In genomic region chr11:128492903-128493569, GRCh38 we compare ENCODE assay signal across 9 cellular contexts.
DNase-seq lines count a peak whose midpoint lies in the region; ATAC-seq and TF ChIP-seq lines count a peak whose summit lies in the region.
"Had no signal": no experiment of that assay in that cellular context is flagged by ENCODE, and none has a peak within 500 bp of the region (broad histone marks: within the 10 kb centered on the region; RNA-seq: fewer than 3 reads in every experiment).

No MANE protein-coding gene starts in this region.

- peaks cover 99% of the 10 kb centered on the region for H3K4me1 Mint-ChIP-seq in activated T-helper 1 cell treated with anti-CD3 and anti-CD28 coated beads, Interleukin-12 subunit alpha, Interleukin-12 subunit beta, Interleukin-2, Interleukin-4 antibody, amounts not matched to agents 30 ng/mL and 10 ng/mL and 1 ng/mL, durations not matched to agents 14 hours and 24 hours and 36 hours (ENCODE audit: low read depth)

- intact Hi-C loops in heart left ventricle (cut with DNase I), result no loop called here
- intact Hi-C loops in cardiac septum (cut with DNase I), result no loop called here
- intact Hi-C loops in activated T-helper 1 cell treated with anti-CD3 and anti-CD28 coated beads, Interleukin-12 subunit alpha, Interleukin-12 subunit beta, Interleukin-2, Interleukin-4 antibody, amounts not matched to agents 30 ng/mL and 10 ng/mL and 1 ng/mL, durations not matched to agents 14 hours and 24 hours and 36 hours (cut with micrococcal nuclease), result loop anchor here (1.0 kb wide), 1 partner anchor 11 kb away; no protein-coding TSS in a partner anchor
- intact Hi-C loops in transverse colon (cut with DNase I; ENCODE audit: low total_unique reads), result no loop called here

- H3K4me1 ChIP-seq in heart left ventricle (peaks cover 36 to 100% (median 93%) of the 10 kb centered on the region in 12 donors), lung (ENCODE audit: control insufficient read depth in 2 of 2, insufficient read depth in 2 of 2, low read length in 2 of 2) (peaks cover 26 to 75% of the 10 kb centered on the region in 2 donors), transverse colon (peaks cover 7 to 72% (median 35%) of the 10 kb centered on the region in 4 donors)

- H3K36me3 Mint-ChIP-seq in activated T-helper 1 cell treated with anti-CD3 and anti-CD28 coated beads, Interleukin-12 subunit alpha, Interleukin-12 subunit beta, Interleukin-2, Interleukin-4 antibody, amounts not matched to agents 30 ng/mL and 10 ng/mL and 1 ng/mL, durations not matched to agents 14 hours and 24 hours and 36 hours (ENCODE audit: low read depth), result peaks cover 81% of the 10 kb centered on the region

- H3K4me3 ChIP-seq in heart left ventricle (no peak overlapping the region), lung (no peak overlapping the region), transverse colon (no peak overlapping the region)

- TF ChIP-seq CTCF in heart left ventricle (IDR thresholded peaks at IDR 0.05), result no peak
- TF ChIP-seq CTCF in lung (IDR thresholded peaks at IDR 0.05; ENCODE audit: control extremely low read depth, extremely low read depth), result no peak
- no peak for TF ChIP-seq CTCF in transverse colon (IDR thresholded peaks at IDR 0.05)

- no peaks in the 10 kb centered on the region for H3K27me3 Mint-ChIP-seq in activated T-helper 1 cell treated with anti-CD3 and anti-CD28 coated beads, Interleukin-12 subunit alpha, Interleukin-12 subunit beta, Interleukin-2, Interleukin-4 antibody, amounts not matched to agents 30 ng/mL and 10 ng/mL and 1 ng/mL, durations not matched to agents 14 hours and 24 hours and 36 hours (ENCODE audit: insufficient read depth)

- no peak for DNase-seq in heart left ventricle
- DNase-seq in cardiac septum (ENCODE audit: low spot score), result no peak
- peak; percentile 39 for DNase-seq in activated T-helper 1 cell treated with anti-CD3 and anti-CD28 coated beads, Interleukin-12 subunit alpha, Interleukin-12 subunit beta, Interleukin-2, Interleukin-4 antibody, amounts not matched to agents 30 ng/mL and 10 ng/mL and 1 ng/mL, durations not matched to agents 14 hours and 24 hours and 36 hours (ENCODE audit: low spot score)
- no peak for DNase-seq in lung (ENCODE audit: low spot score)
- no peak for DNase-seq in transverse colon
- DNase-seq in NCI-H526 treated with DMSO at 0.1 percent for 48 hours (lab: John Stamatoyannopoulos, UW), result no peak

- H3K27ac Mint-ChIP-seq in activated T-helper 1 cell treated with anti-CD3 and anti-CD28 coated beads, Interleukin-12 subunit alpha, Interleukin-12 subunit beta, Interleukin-2, Interleukin-4 antibody, amounts not matched to agents 30 ng/mL and 10 ng/mL and 1 ng/mL, durations not matched to agents 14 hours and 24 hours and 36 hours, result peak overlapping the region; percentile 83
- H3K27ac Mint-ChIP-seq: mesothelial cell of epicardium had no signal

- TF ChIP-seq EP300 in transverse colon (IDR thresholded peaks at IDR 0.05; ENCODE audit: low read depth), result no peak

- H3K4me3 Mint-ChIP-seq in activated T-helper 1 cell treated with anti-CD3 and anti-CD28 coated beads, Interleukin-12 subunit alpha, Interleukin-12 subunit beta, Interleukin-2, Interleukin-4 antibody, amounts not matched to agents 30 ng/mL and 10 ng/mL and 1 ng/mL, durations not matched to agents 14 hours and 24 hours and 36 hours, result peak overlapping the region; percentile 58
- H3K4me3 Mint-ChIP-seq: mesothelial cell of epicardium had no signal

- H3K36me3 ChIP-seq in heart left ventricle (peaks cover 0 to 29% (median 24%) of the 10 kb centered on the region in 9 donors), lung (ENCODE audit: control insufficient read depth in 2 of 2, insufficient read depth in 2 of 2, low read length in 2 of 2) (peaks cover 12 to 17% of the 10 kb centered on the region in 2 donors), transverse colon (peaks cover 0 to 6% (median 0%) of the 10 kb centered on the region in 4 donors)

- no peaks in the 10 kb centered on the region for H3K9me3 Mint-ChIP-seq in activated T-helper 1 cell treated with anti-CD3 and anti-CD28 coated beads, Interleukin-12 subunit alpha, Interleukin-12 subunit beta, Interleukin-2, Interleukin-4 antibody, amounts not matched to agents 30 ng/mL and 10 ng/mL and 1 ng/mL, durations not matched to agents 14 hours and 24 hours and 36 hours
- H3K9me3 Mint-ChIP-seq: mesothelial cell of epicardium had no signal

- H3K27ac ChIP-seq in heart left ventricle (peak overlapping the region in 11 of 12 donors; percentile 11 to 96 (median 43)), lung (ENCODE audit: low read depth in 1 of 2, low read length in 1 of 2) (peak overlapping the region; percentile 58 to 74), transverse colon (peak overlapping the region; percentile 49 to 63 (median 60))

- TF ChIP-seq POLR2A in heart left ventricle (IDR thresholded peaks at IDR 0.05) (no peak), transverse colon (IDR thresholded peaks at IDR 0.05) (no peak)

- in situ Hi-C loops in transverse colon (cut with MboI; ENCODE audit: low pct_ligation_motif_present in 1 of 4, low pct_unique_long_range_greater_than_20kb in 1 of 4, low sequenced_read_pairs in 3 of 4), result no loop called here

- no peaks in the 10 kb centered on the region for H3K27me3 ChIP-seq in heart left ventricle
- no peaks in the 10 kb centered on the region for H3K27me3 ChIP-seq in lung (ENCODE audit: control insufficient read depth, insufficient read depth)
- H3K27me3 ChIP-seq in transverse colon, result no peaks in the 10 kb centered on the region

- 42 to 44% (median 43%) methylated on average over 5 of the region's 5 CpGs for WGBS in heart left ventricle, 4 donors
- WGBS in lung, 2 donors, result 57 to 68% methylated on average over 5 of the region's 5 CpGs
- WGBS in transverse colon (ENCODE audit: low coverage in 1 of 2), 2 donors, result 72 to 89% methylated on average over 3 to 5 of the region's 5 CpGs

- ATAC-seq in heart left ventricle (no peak), lung (ENCODE audit: insufficient read depth, low FRiP score) (no peak), HG03571 (IDR thresholded peaks at IDR 0.05; ENCODE audit: unreplicated experiment) (no peak), GM21526 (IDR thresholded peaks at IDR 0.05; ENCODE audit: low FRiP score, unreplicated experiment) (no peak)

- H3K9me3 ChIP-seq in heart left ventricle, result no peaks in the 10 kb centered on the region
- peaks cover 0 to 2% of the 10 kb centered on the region in 2 donors for H3K9me3 ChIP-seq in lung (ENCODE audit: control insufficient read depth in 2 of 2, insufficient read depth in 1 of 2, low read length in 1 of 2)
- no peaks in the 10 kb centered on the region for H3K9me3 ChIP-seq in transverse colon
